In the genomic region with DNA sequence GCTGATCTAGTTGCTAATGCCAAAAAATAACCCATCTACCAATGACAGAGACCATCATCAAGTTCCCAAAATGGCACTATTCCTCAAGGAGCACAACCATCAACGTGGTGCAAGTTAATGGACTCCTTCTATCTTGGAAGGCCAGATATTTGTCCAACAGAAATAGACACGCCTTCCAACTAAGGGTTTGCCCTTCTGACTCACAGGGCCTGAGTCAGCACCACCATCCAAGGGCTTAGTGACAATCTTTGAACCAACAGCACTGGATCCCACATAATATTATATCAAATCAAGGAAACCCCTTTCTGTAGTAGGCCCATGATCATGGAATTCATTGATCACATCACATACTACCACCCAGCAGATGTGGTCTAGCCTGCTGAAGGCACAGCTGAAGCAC, we compare ENCODE assay signal across 26 cellular contexts.
DNase-seq lines count a peak whose midpoint lies in the region; ATAC-seq, FAIRE-seq and TF ChIP-seq lines count a peak whose summit lies in the region.
"Had no signal": no experiment of that assay in that cellular context is flagged by ENCODE, and none has a peak within 500 bp of the region (broad histone marks: within the 10 kb centered on the region; RNA-seq: fewer than 3 reads in every experiment).

No MANE protein-coding gene starts in this region.

- H2AFZ ChIP-seq in HCT116 (ENCODE audit: low read depth, low read length, poor library complexity, severe bottlenecking) (no peak overlapping the region), trophoblast cell (ENCODE audit: insufficient read depth, low read length, poor library complexity) (no peak overlapping the region)
- H2AFZ ChIP-seq: hepatocyte had no signal

- no peaks in the 10 kb centered on the region for H4K20me1 ChIP-seq in HCT116 (ENCODE audit: insufficient read depth)

- no peaks in the 10 kb centered on the region for H3K9me2 ChIP-seq in HCT116 (ENCODE audit: insufficient read depth)

- H3K9me3 ChIP-seq in A549 (no peaks in the 10 kb centered on the region), HCT116 (ENCODE audit: control insufficient read depth in 1 of 2, insufficient read depth in 1 of 2, low read depth in 1 of 2, low read length in 2 of 2) (no peaks in the 10 kb centered on the region), testis (no peaks in the 10 kb centered on the region), trophoblast cell (ENCODE audit: insufficient read depth, low read depth, low read length) (peaks cover 2% of the 10 kb centered on the region)
- H3K9me3 ChIP-seq: suprapubic skin, uterus had no signal

- no peak overlapping the region for H3K18ac ChIP-seq in trophoblast cell (ENCODE audit: low read length)

- intact Hi-C loops in HCT116 (cut with micrococcal nuclease), result no loop called here
- intact Hi-C loops in testis (cut with DNase I; ENCODE audit: low total_unique reads), result no loop called here

- no peak overlapping the region for H3K14ac ChIP-seq in trophoblast cell (ENCODE audit: low read length)

- no peak overlapping the region for H4K91ac ChIP-seq in trophoblast cell (ENCODE audit: low read depth, low read length)

- no peak overlapping the region for H2BK5ac ChIP-seq in trophoblast cell (ENCODE audit: low read depth, low read length, poor library complexity)

- H3K4me3 ChIP-seq in A549 (no peak overlapping the region), HCT116 (replicated peaks in 1 of 2; ENCODE audit: low read depth in 1 of 2, low read length in 2 of 2) (no peak overlapping the region), testis (no peak overlapping the region), trophoblast cell (ENCODE audit: low read depth, low read length) (no peak overlapping the region)
- H3K4me3 ChIP-seq: hepatocyte, suprapubic skin, uterus had no signal

- CTCF ChIA-PET in A549 (lab: Yijun Ruan, JAX) (interaction anchor here (0.5 to 1.1 kb wide), 2 partner anchors 150 to 174 kb away, joined by 3 read pairs; no protein-coding TSS in a partner anchor), HCT116 (lab: Charles Lee) (no interaction called here), RWPE1 (lab: Yijun Ruan, JAX) (no interaction called here)

- H3K27me3 ChIP-seq in HCT116 (ENCODE audit: insufficient read depth, low read length), result no peaks in the 10 kb centered on the region
- H3K27me3 ChIP-seq in testis, result no peaks in the 10 kb centered on the region
- H3K27me3 ChIP-seq in trophoblast cell (ENCODE audit: insufficient read depth, low read length), result no peaks in the 10 kb centered on the region
- H3K27me3 ChIP-seq: hepatocyte, suprapubic skin, uterus had no signal

- H3K79me2 ChIP-seq in HCT116 (ENCODE audit: insufficient read depth, low read length) (no peaks in the 10 kb centered on the region), trophoblast cell (ENCODE audit: control insufficient read depth, insufficient read depth, low read length, poor library complexity) (no peaks in the 10 kb centered on the region)
- H3K79me2 ChIP-seq: hepatocyte had no signal

- no peak overlapping the region for H4K8ac ChIP-seq in trophoblast cell (ENCODE audit: low read depth, low read length)

- H4K12ac ChIP-seq in trophoblast cell (ENCODE audit: low read depth, low read length), result no peak overlapping the region

- H3K4me2 ChIP-seq in A549 (no peak overlapping the region), HCT116 (ENCODE audit: low read length) (peak overlapping the region; percentile 19), trophoblast cell (ENCODE audit: low read length) (no peak overlapping the region)
- H3K4me2 ChIP-seq: hepatocyte had no signal

- POLR2A ChIA-PET in A549 (lab: Yijun Ruan, JAX), result no interaction called here
- POLR2A ChIA-PET in HCT116 (lab: Charles Lee), result no interaction called here
- POLR2A ChIA-PET in RWPE1 (lab: Yijun Ruan, JAX; ENCODE audit: low non-redundant PET), result no interaction called here

- TF ChIP-seq POLR2A in A549 (IDR thresholded peaks at IDR 0.05; ENCODE audit: low read length), result no peak
- no peak for TF ChIP-seq POLR2A in HCT116 (IDR thresholded peaks at IDR 0.05; ENCODE audit: borderline replicate concordance, extremely low read depth, insufficient read depth, insufficient read length)
- no peak for TF ChIP-seq POLR2A in testis (IDR thresholded peaks at IDR 0.05)

- H3K23ac ChIP-seq in trophoblast cell (ENCODE audit: low read length), result no peak overlapping the region

- RAD21 ChIA-PET in HCT116 (lab: Charles Lee; ENCODE audit: low non-redundant PET in 1 of 2, low total read pairs in 2 of 2, uncharacterized antibody in 2 of 2, unreplicated experiment in 2 of 2), result no interaction called here

- ATAC-seq in A549, result peak in 1 of 2 experiments; percentile 34; a peak in 1 of 6 replicates
- ATAC-seq in HCT116, result peak; percentile 46; the same call in 1 of the 2 replicates
- ATAC-seq in esophagus mucosa, result peak; percentile 83
- no peak for ATAC-seq in GM21723 (IDR thresholded peaks at IDR 0.05; ENCODE audit: unreplicated experiment)
- ATAC-seq: left ventricle myocardium superior; natural killer cell; stimulated activated effector memory CD8-positive, alpha-beta T cell treated with anti-CD3 and anti-CD28 coated beads, Interleukin-12 subunit alpha, Interleukin-12 subunit beta, amount 100 ng/mL, for 72 hours had no signal

- TF ChIP-seq CTCF in A549 (IDR thresholded peaks at IDR 0.05) (no peak), HCT116 (IDR thresholded peaks at IDR 0.05 in 2 of 3, conservative IDR thresholded peaks at IDR 0.05 in 1 of 3; ENCODE audit: borderline replicate concordance in 1 of 3, insufficient read depth in 1 of 3, low read depth in 2 of 3, low read length in 2 of 3) (no peak), RWPE1 (conservative IDR thresholded peaks at IDR 0.05; ENCODE audit: low read depth) (no peak), testis (IDR thresholded peaks at IDR 0.05) (no peak)

- WGBS in A549 (ENCODE audit: missing lambda C conversion rate), result 54% methylated on average over 2 of the region's 2 CpGs
- WGBS in testis, 2 donors, result 94 to 100% methylated on average over 1 to 2 of the region's 2 CpGs
- WGBS in trophoblast cell (ENCODE audit: extremely low coverage, insufficient coverage, insufficient read length), result no CpG with 5 or more reads among the region's 2 CpGs

- H3K36me3 ChIP-seq in HCT116 (ENCODE audit: control insufficient read depth in 1 of 2, insufficient read depth in 2 of 2, low read length in 2 of 2), result no peaks in the 10 kb centered on the region
- H3K36me3 ChIP-seq in testis (ENCODE audit: low read depth, missing control alignments), result no peaks in the 10 kb centered on the region
- peaks cover 0 to 7% of the 10 kb centered on the region in 2 experiments for H3K36me3 ChIP-seq in trophoblast cell (ENCODE audit: control insufficient read depth in 1 of 2, insufficient read depth in 2 of 2, low read length in 2 of 2)
- H3K36me3 ChIP-seq: uterus had no signal

- no peak overlapping the region for H2AK5ac ChIP-seq in trophoblast cell (ENCODE audit: low read length)

- DNase-seq in A549 (ENCODE audit: low read depth in 1 of 2, low spot score in 1 of 2) (peak in 1 of 2 experiments; percentile 15), HCT116 (ENCODE audit: low read depth, low spot score) (no peak), RWPE1 (ENCODE audit: low spot score) (peak; percentile 56), frontal cortex (ENCODE audit: low spot score in 2 of 2) (no peak), testis (no peak), trophoblast cell (no peak)
- DNase-seq: activated B cell treated with CpG ODN at 0.5 μM for 24 hours; activated naive CD4-positive, alpha-beta T cell treated with anti-CD3 and anti-CD28 coated beads, Interleukin-2, amount 50 U/mL, for 16 hours; foreskin melanocyte; immature natural killer cell; Kasumi-1; left ventricle myocardium superior; midbrain; natural killer cell; NCI-H1092 treated with DMSO at 0.1 percent for 48 hours; NCI-H187 treated with DMSO at 0.1 percent for 48 hours; NCI-H526 treated with DMSO at 0.1 percent for 48 hours; retina; SW 1271; T1000; uterus had no signal

- H3K9ac ChIP-seq in HCT116 (ENCODE audit: low read length), result no peak overlapping the region
- no peak overlapping the region for H3K9ac ChIP-seq in trophoblast cell (ENCODE audit: low read length)

- no peak for TF ChIP-seq EP300 in A549 (IDR thresholded peaks at IDR 0.05)

- TF ChIP-seq RAD21 in A549 (conservative IDR thresholded peaks at IDR 0.05 in 1 of 2, IDR thresholded peaks at IDR 0.05 in 1 of 2) (no peak), HCT116 (IDR thresholded peaks at IDR 0.05; ENCODE audit: low read depth) (no peak)

- H3K4me1 ChIP-seq in A549, result peaks cover 8% of the 10 kb centered on the region; the same call in 1 of the 3 replicates
- H3K4me1 ChIP-seq in HCT116 (ENCODE audit: control insufficient read depth in 1 of 2, insufficient read depth in 2 of 2, low read length in 2 of 2), result peaks cover 0 to 9% of the 10 kb centered on the region in 2 experiments; a peak in 1 of 4 replicates
- H3K4me1 ChIP-seq in testis, result peaks cover 16% of the 10 kb centered on the region
- no peaks in the 10 kb centered on the region for H3K4me1 ChIP-seq in trophoblast cell (ENCODE audit: control insufficient read depth in 1 of 2, insufficient read depth in 2 of 2, low read length in 2 of 2)
- H3K4me1 ChIP-seq: uterus had no signal

- H3K4ac ChIP-seq in trophoblast cell (ENCODE audit: low read depth, low read length), result no peak overlapping the region

- FAIRE-seq in A549 (lab: Jason Lieb, UNC), result no peak
- FAIRE-seq in frontal cortex (lab: Jason Lieb, UNC), result no peak

- H2BK12ac ChIP-seq in trophoblast cell (ENCODE audit: low read length), result no peak overlapping the region

- no peak overlapping the region for H2BK120ac ChIP-seq in trophoblast cell (ENCODE audit: insufficient read depth, low read length, poor library complexity)

- H3K79me1 ChIP-seq in trophoblast cell (ENCODE audit: low read length), result no peaks in the 10 kb centered on the region

- BruUV-seq in HCT116 (replicated peaks; lab: Mats Ljungman, UMichigan), result no TSS peak

- H3K27ac ChIP-seq in A549, result no peak overlapping the region
- no peak overlapping the region for H3K27ac ChIP-seq in HCT116 (ENCODE audit: low read depth, low read length)
- no peak overlapping the region for H3K27ac ChIP-seq in RWPE1
- no peak overlapping the region for H3K27ac ChIP-seq in testis
- no peak overlapping the region for H3K27ac ChIP-seq in trophoblast cell (ENCODE audit: low read depth, low read length)
- H3K27ac ChIP-seq: hepatocyte, suprapubic skin, uterus had no signal

TF ChIP-seq in HCT116, 20 proteins besides CTCF, POLR2A, EP300 and RAD21:
- TF ChIP-seq EZH2phosphoT487 (IDR thresholded peaks at IDR 0.05; ENCODE audit: borderline replicate concordance) (no peak), FOSL1 (IDR thresholded peaks at IDR 0.05; ENCODE audit: low read depth) (0 out of 2 replicates have a peak, but pooled peaks have one; percentile 8)
